Comparison of ENCODE assay signal across 8 cellular contexts in the genomic region with DNA sequence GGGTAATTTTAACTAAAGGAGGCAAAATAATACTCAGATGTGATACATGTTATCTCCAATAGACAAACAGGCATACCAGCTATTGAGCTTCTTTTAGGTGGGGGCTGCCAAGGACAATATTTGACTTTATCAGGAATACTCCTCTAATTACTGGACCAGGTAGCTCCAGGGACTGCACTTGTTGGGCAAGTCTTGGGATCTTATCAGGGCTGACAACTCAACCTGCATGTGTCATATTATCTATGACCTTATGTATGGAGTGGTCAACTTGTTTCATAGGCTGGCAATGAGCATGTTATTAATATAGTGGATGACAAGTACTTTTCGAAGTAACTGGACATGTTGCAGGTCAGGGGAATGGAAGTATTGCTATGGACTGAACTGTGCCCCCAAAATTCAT.
"Had no signal": no experiment of that assay in that cellular context is flagged by ENCODE, and none has a peak within 500 bp of the region (broad histone marks: within the 10 kb centered on the region; RNA-seq: fewer than 3 reads in every experiment).

No MANE protein-coding gene starts in this region.

- H3K9ac ChIP-seq: GM23248 had no signal

- H3K4me2 ChIP-seq: GM23338 had no signal

- DNase-seq: GM23248, GOT3, H7, H9, HCEC 1CT, HFFc6 had no signal

- H3K4me1 ChIP-seq: HAP-1 had no signal

- H3K4me3 ChIP-seq: GM23248, GM23338, HAP-1 had no signal

- H3K36me3 ChIP-seq: HAP-1 had no signal

- H3K27ac ChIP-seq: GM23248 had no signal

- H2AFZ ChIP-seq: GM23248, GM23338 had no signal
